Comparison of ENCODE assay signal across 8 cellular contexts in genomic region chr10:63628526-63629362, GRCh38.
DNase-seq lines count a peak whose midpoint lies in the region; ATAC-seq and TF ChIP-seq lines count a peak whose summit lies in the region.

No MANE protein-coding gene starts in this region.

- H3K9me3 Mint-ChIP-seq in naive B cell: no peaks in the 10 kb centered on the region

- H4K20me1 ChIP-seq in BLaER1: no peaks in the 10 kb centered on the region

- H3K36me3 ChIP-seq in BLaER1: no peaks in the 10 kb centered on the region

- peak overlapping the region; percentile 77 to 98 (median 94) for H3K27ac Mint-ChIP-seq in naive B cell

- peaks cover 46% of the 10 kb centered on the region for H3K4me1 ChIP-seq in BLaER1

- peaks cover 18 to 29% (median 20%) of the 10 kb centered on the region in 3 donors for H3K4me1 Mint-ChIP-seq in naive B cell

- no peaks in the 10 kb centered on the region for H3K9me3 ChIP-seq in BLaER1

- ATAC-seq in GM18868 (IDR thresholded peaks at IDR 0.05; ENCODE audit: unreplicated experiment) (peak; percentile 29), HG03039 (IDR thresholded peaks at IDR 0.05; ENCODE audit: unreplicated experiment) (peak; percentile 29), naive B cell (ENCODE audit: low read depth in 2 of 2) (peak; percentile 45)

- H3K27ac ChIP-seq in BLaER1: peak overlapping the region; percentile 91

- peak overlapping the region; percentile 78 for H3K9ac ChIP-seq in BLaER1

- no peak for TF ChIP-seq CTCF in WI38 (IDR thresholded peaks at IDR 0.05; ENCODE audit: low read depth, low read length)

- H3K36me3 Mint-ChIP-seq in naive B cell: no peaks in the 10 kb centered on the region

- H3K4me3 Mint-ChIP-seq in naive B cell: peak overlapping the region; percentile 92 to 97 (median 95)

- H3K27me3 ChIP-seq in BLaER1: no peaks in the 10 kb centered on the region

- no peaks in the 10 kb centered on the region for H3K27me3 Mint-ChIP-seq in naive B cell

- peak overlapping the region; percentile 82 for H3K4me2 ChIP-seq in BLaER1

- DNase-seq in NCI-H2029 treated with DMSO at 0.1 percent for 48 hours (lab: John Stamatoyannopoulos, UW): peak; percentile 91
- DNase-seq in fibroblast of peridontal ligament (ENCODE audit: extremely low read depth): peak; percentile 49
- DNase-seq in naive B cell: peak; percentile 55
- no peak for DNase-seq in effector CD4-positive, alpha-beta T cell

- H3K4me3 ChIP-seq in BLaER1 (peak overlapping the region; percentile 71), WI38 (ENCODE audit: low read depth, low read length) (peak overlapping the region; percentile 52)
